7 cellular contexts compared by ENCODE assay signal in the genomic region with DNA sequence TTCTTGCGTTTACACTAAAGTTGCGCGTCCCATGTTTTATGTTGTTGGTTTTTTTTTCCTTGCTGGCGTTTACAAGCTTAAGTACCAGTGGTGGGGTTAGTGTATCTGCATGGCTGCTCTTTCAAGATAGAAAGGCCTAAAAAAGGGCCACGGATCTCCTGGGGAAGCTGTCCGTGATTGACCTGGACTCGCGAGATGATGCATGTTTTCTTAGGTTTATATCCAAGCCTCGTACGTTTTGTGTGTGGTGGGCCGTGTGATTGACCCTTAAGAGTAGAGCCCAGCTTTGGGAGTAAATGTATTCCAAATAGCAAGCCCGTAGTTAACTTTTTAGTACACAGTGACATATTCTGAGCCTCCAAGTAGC. TPM values are rescaled to one million over a fixed set of nuclear protein-coding genes. Genes with fewer than 3 reads are reported as not detected.
DNase-seq lines count a peak whose midpoint lies in the region; ATAC-seq, FAIRE-seq and TF ChIP-seq lines count a peak whose summit lies in the region.
"Not testable (repeated sequence)": the region's sequence is repeated elsewhere in the genome, so short reads cannot be mapped to it uniquely, and the experiment has no call there.

No MANE protein-coding gene starts in this region.

- peaks cover 12% of the 10 kb centered on the region for H3K36me3 Mint-ChIP-seq in activated CD8-positive, alpha-beta T cell treated with anti-CD3 and anti-CD28 coated beads for 36 hours (ENCODE audit: low read depth)

- H3K4me3 ChIP-seq in ectodermal cell (ENCODE audit: insufficient read depth, low read depth, low read length) (peak overlapping the region; percentile 75), kidney (ENCODE audit: low read length in 2 of 2) (peak overlapping the region; percentile 79 to 87), parathyroid adenoma (ENCODE audit: low read depth, low read length) (peak overlapping the region; percentile 75)

- peak overlapping the region; percentile 95 for H3K27ac Mint-ChIP-seq in activated CD8-positive, alpha-beta T cell treated with anti-CD3 and anti-CD28 coated beads for 36 hours

- DNase-seq in M059J (ENCODE audit: low read depth), result peak; percentile 5
- DNase-seq in activated CD8-positive, alpha-beta T cell treated with anti-CD3 and anti-CD28 coated beads for 36 hours; kidney: not testable (repeated sequence)

- peaks cover 27% of the 10 kb centered on the region for H3K79me2 ChIP-seq in parathyroid adenoma

- WGBS in ectodermal cell, 2 experiments, result 1 to 2% methylated on average over 12 of the region's 12 CpGs

- H3K27me3 Mint-ChIP-seq in activated CD8-positive, alpha-beta T cell treated with anti-CD3 and anti-CD28 coated beads for 36 hours, result not testable (repeated sequence)

- H3K4me3 Mint-ChIP-seq in activated CD8-positive, alpha-beta T cell treated with anti-CD3 and anti-CD28 coated beads for 36 hours, result peak overlapping the region; percentile 99

- peaks cover 35% of the 10 kb centered on the region for H3K4me1 Mint-ChIP-seq in activated CD8-positive, alpha-beta T cell treated with anti-CD3 and anti-CD28 coated beads for 36 hours (ENCODE audit: low read depth)

- H3K9ac ChIP-seq in kidney (ENCODE audit: low read length in 2 of 2) (peak overlapping the region; percentile 66 to 78), parathyroid adenoma (peak overlapping the region; percentile 69)

- not testable (repeated sequence) for H3K27me3 ChIP-seq in ectodermal cell (ENCODE audit: control insufficient read depth, insufficient read depth, low read length, poor library complexity, severe bottlenecking); parathyroid adenoma (ENCODE audit: control insufficient read depth, insufficient read depth, low read length)

- ATAC-seq in GM18517 (IDR thresholded peaks at IDR 0.05; ENCODE audit: unreplicated experiment), result peak; percentile 4
- peak; percentile 13 for ATAC-seq in HG02678 (IDR thresholded peaks at IDR 0.05; ENCODE audit: unreplicated experiment)
- peak; percentile 24 for ATAC-seq in activated CD8-positive, alpha-beta T cell treated with anti-CD3 and anti-CD28 coated beads for 36 hours

- H3K9me3 Mint-ChIP-seq in activated CD8-positive, alpha-beta T cell treated with anti-CD3 and anti-CD28 coated beads for 36 hours, result not testable (repeated sequence)

- not testable (repeated sequence) for H3K36me3 ChIP-seq in ectodermal cell (ENCODE audit: control insufficient read depth, insufficient read depth, low read length); kidney (ENCODE audit: control insufficient read depth in 1 of 2, insufficient read depth in 2 of 2, low read length in 2 of 2); parathyroid adenoma (ENCODE audit: control insufficient read depth, insufficient read depth, low read length)

- peak overlapping the region; percentile 41 for H3K27ac ChIP-seq in ectodermal cell (ENCODE audit: insufficient read depth, low read depth, low read length, poor library complexity, severe bottlenecking)
- H3K27ac ChIP-seq in kidney (ENCODE audit: low read depth in 2 of 2, low read length in 2 of 2), result not testable (repeated sequence)
- peak overlapping the region; percentile 22 for H3K27ac ChIP-seq in parathyroid adenoma

- peak overlapping the region; percentile 91 for H2AFZ ChIP-seq in parathyroid adenoma

- H3K4me1 ChIP-seq in ectodermal cell (ENCODE audit: control insufficient read depth, insufficient read depth, low read length); kidney (ENCODE audit: control insufficient read depth in 1 of 2, insufficient read depth in 1 of 2, low read depth in 1 of 2, low read length in 2 of 2); parathyroid adenoma: not testable (repeated sequence)

- H3K4me2 ChIP-seq in parathyroid adenoma (ENCODE audit: low read length), result peak overlapping the region; percentile 78

- H3K9me3 ChIP-seq in ectodermal cell (ENCODE audit: control insufficient read depth, low read length); kidney (ENCODE audit: control insufficient read depth in 1 of 2, low read length in 2 of 2); parathyroid adenoma (ENCODE audit: control insufficient read depth, low read length): not testable (repeated sequence)

- POLR2A ChIA-PET in activated CD8-positive, alpha-beta T cell treated with anti-CD3 and anti-CD28 coated beads for 36 hours (lab: Charles Lee), result not testable (repeated sequence)

- FAIRE-seq in kidney (lab: Jason Lieb, UNC), result not testable (repeated sequence)

- intact Hi-C loops in activated CD8-positive, alpha-beta T cell treated with anti-CD3 and anti-CD28 coated beads for 36 hours (cut with micrococcal nuclease); kidney (cut with DNase I): not testable (repeated sequence)

- not testable (repeated sequence) for TF ChIP-seq CTCF in activated CD8-positive, alpha-beta T cell treated with anti-CD3 and anti-CD28 coated beads for 36 hours (IDR thresholded peaks at IDR 0.05); kidney (IDR thresholded peaks at IDR 0.05; ENCODE audit: borderline replicate concordance, extremely low read depth, insufficient read depth); parathyroid adenoma (IDR thresholded peaks at IDR 0.05)

- CTCF ChIA-PET in activated CD8-positive, alpha-beta T cell treated with anti-CD3 and anti-CD28 coated beads for 36 hours (lab: Charles Lee), result not testable (repeated sequence)

RNA-seq across cellular contexts. Expression of a gene that starts 0.5 kb away (rescaled TPM):
- total RNA-seq in M059J (2014; rRNA removed; shearing (Covaris generic)), result 6.3 and 8.4 TPM in 2 replicates
- 10 to 100 TPM; 17.4 to 17.6 TPM for total RNA-seq in activated CD8-positive, alpha-beta T cell treated with anti-CD3 and anti-CD28 coated beads for 36 hours
- polyA plus RNA-seq in ectodermal cell (2013, experiment 1 of 4), result 19.1 TPM
- 21.3 TPM for polyA plus RNA-seq in ectodermal cell (2013, experiment 2 of 4)
- 14.1 TPM for polyA plus RNA-seq in ectodermal cell (2013, experiment 3 of 4)
- polyA plus RNA-seq in ectodermal cell (2013, experiment 4 of 4), result 14.5 TPM
- total RNA-seq in kidney, result 19.4 TPM
- polyA plus RNA-seq in kidney (ENCODE audit: insufficient read depth, low read depth, low replicate concordance), result 4.1 TPM

RNA-seq across cellular contexts. Expression of a gene that starts 0.5 kb away (rescaled TPM):
- total RNA-seq in M059J (2014; rRNA removed; shearing (Covaris generic)), result 17.5 and 24.9 TPM in 2 replicates
- 10 to 100 TPM; 26.7 to 30.0 TPM for total RNA-seq in activated CD8-positive, alpha-beta T cell treated with anti-CD3 and anti-CD28 coated beads for 36 hours
- polyA plus RNA-seq in ectodermal cell (2013, experiment 1 of 4), result 43.6 TPM
- polyA plus RNA-seq in ectodermal cell (2013, experiment 2 of 4), result 46.7 TPM
- polyA plus RNA-seq in ectodermal cell (2013, experiment 3 of 4), result 27.7 TPM
- polyA plus RNA-seq in ectodermal cell (2013, experiment 4 of 4), result 31.6 TPM
- total RNA-seq in kidney, result 30.3 TPM
- polyA plus RNA-seq in kidney (ENCODE audit: insufficient read depth, low read depth, low replicate concordance), result 7.8 TPM

RNA-seq across cellular contexts. Expression of a gene that starts 45.9 kb away (rescaled TPM):
- total RNA-seq in M059J (2014; rRNA removed; shearing (Covaris generic)), result 2.5 and 3.1 TPM in 2 replicates
- total RNA-seq in activated CD8-positive, alpha-beta T cell treated with anti-CD3 and anti-CD28 coated beads for 36 hours, result 10 to 100 TPM; 13.8 to 15.1 TPM
- 17.4 TPM for polyA plus RNA-seq in ectodermal cell (2013, experiment 1 of 4)
- polyA plus RNA-seq in ectodermal cell (2013, experiment 2 of 4), result 17.8 TPM
- polyA plus RNA-seq in ectodermal cell (2013, experiment 3 of 4), result 17.6 TPM
- polyA plus RNA-seq in ectodermal cell (2013, experiment 4 of 4), result 17.1 TPM
- 14.4 TPM for total RNA-seq in kidney
- 5.2 TPM for polyA plus RNA-seq in kidney (ENCODE audit: insufficient read depth, low read depth, low replicate concordance)
